21 cellular contexts compared by ENCODE assay signal in the genomic region with DNA sequence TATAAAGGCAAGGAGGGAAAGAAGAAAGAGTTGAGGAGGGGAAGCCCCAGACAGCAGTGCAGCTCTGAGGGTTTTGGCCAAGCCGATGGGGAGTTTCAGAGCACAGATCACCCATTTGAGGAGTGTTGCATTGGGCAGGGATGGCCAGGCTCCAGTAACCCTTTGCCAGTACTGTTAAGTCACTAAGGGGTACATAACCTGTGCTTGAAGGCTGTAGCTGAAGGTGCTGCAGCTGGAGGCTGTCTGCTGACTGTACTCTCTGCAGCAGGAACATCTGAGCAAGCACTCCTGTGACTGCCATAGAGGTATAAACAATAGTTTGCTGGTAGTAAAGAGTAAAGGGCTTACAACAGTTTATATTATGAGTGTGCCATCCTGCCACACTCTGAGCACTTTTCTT.
"Had no signal": no experiment of that assay in that cellular context is flagged by ENCODE, and none has a peak within 500 bp of the region (broad histone marks: within the 10 kb centered on the region; RNA-seq: fewer than 3 reads in every experiment).

No MANE protein-coding gene starts in this region.

- H3K27me3 ChIP-seq: esophagus squamous epithelium, gastroesophageal sphincter, neutrophil, right lobe of liver, uterus had no signal

- H3K27me3 Mint-ChIP-seq: dendritic cell treated with granulocyte-macrophage colony-stimulating factor and Interleukin-4, amounts not matched to agents 40 ng/mL and 50 ng/mL, for 4 days; effector memory CD8-positive, alpha-beta T cell; naive B cell; stimulated activated naive B cell treated with anti-CD40 and anti-IgM and Interleukin-4, amounts not matched to agents 10 μg/mL and 1 μg/mL and 100 μg/mL, for 72 hours; stimulated activated naive CD8-positive, alpha-beta T cell treated with anti-CD3 and anti-CD28 coated beads, Interleukin-15, amount 100 ng/mL, for 72 hours had no signal

- H3K4me1 ChIP-seq: esophagus squamous epithelium, gastroesophageal sphincter, psoas muscle, right lobe of liver, uterus had no signal

- H3K36me3 ChIP-seq: esophagus squamous epithelium, gastroesophageal sphincter, neutrophil, right lobe of liver, thoracic aorta, uterus had no signal

- H3K27ac ChIP-seq: esophagus squamous epithelium, gastroesophageal sphincter, neutrophil, psoas muscle, right lobe of liver, thoracic aorta, uterus had no signal

- H3K4me3 Mint-ChIP-seq: dendritic cell treated with granulocyte-macrophage colony-stimulating factor and Interleukin-4, amounts not matched to agents 40 ng/mL and 50 ng/mL, for 4 days; effector memory CD8-positive, alpha-beta T cell; naive B cell; nephron; stimulated activated naive B cell treated with anti-CD40 and anti-IgM and Interleukin-4, amounts not matched to agents 10 μg/mL and 1 μg/mL and 100 μg/mL, for 72 hours; stimulated activated naive CD8-positive, alpha-beta T cell treated with anti-CD3 and anti-CD28 coated beads, Interleukin-15, amount 100 ng/mL, for 72 hours; type B pancreatic cell had no signal

- H3K9me3 ChIP-seq: esophagus squamous epithelium, gastroesophageal sphincter, neutrophil, psoas muscle, right lobe of liver, thoracic aorta, uterus had no signal

- H3K4me3 ChIP-seq: esophagus squamous epithelium, gastroesophageal sphincter, psoas muscle, right lobe of liver, thoracic aorta, uterus had no signal

- H3K36me3 Mint-ChIP-seq: naive B cell; stimulated activated naive B cell treated with anti-CD40 and anti-IgM and Interleukin-4, amounts not matched to agents 10 μg/mL and 1 μg/mL and 100 μg/mL, for 72 hours; type B pancreatic cell had no signal

- H3K27ac Mint-ChIP-seq: dendritic cell treated with granulocyte-macrophage colony-stimulating factor and Interleukin-4, amounts not matched to agents 40 ng/mL and 50 ng/mL, for 4 days; effector memory CD8-positive, alpha-beta T cell; naive B cell; nephron; stimulated activated naive B cell treated with anti-CD40 and anti-IgM and Interleukin-4, amounts not matched to agents 10 μg/mL and 1 μg/mL and 100 μg/mL, for 72 hours; stimulated activated naive CD8-positive, alpha-beta T cell treated with anti-CD3 and anti-CD28 coated beads, Interleukin-15, amount 100 ng/mL, for 72 hours; type B pancreatic cell had no signal

- H3K4me1 Mint-ChIP-seq: naive B cell; stimulated activated naive B cell treated with anti-CD40 and anti-IgM and Interleukin-4, amounts not matched to agents 10 μg/mL and 1 μg/mL and 100 μg/mL, for 72 hours; stimulated activated naive CD8-positive, alpha-beta T cell treated with anti-CD3 and anti-CD28 coated beads, Interleukin-15, amount 100 ng/mL, for 72 hours had no signal

- H3K9me3 Mint-ChIP-seq: dendritic cell treated with granulocyte-macrophage colony-stimulating factor and Interleukin-4, amounts not matched to agents 40 ng/mL and 50 ng/mL, for 4 days; nephron; type B pancreatic cell had no signal

- DNase-seq: effector memory CD8-positive, alpha-beta T cell; esophagus squamous epithelium; foreskin fibroblast; glutamatergic neuron; kidney glomerular epithelial cell; mesendoderm; naive B cell; psoas muscle; retina; right lobe of liver; stimulated activated CD4-positive, alpha-beta T cell treated with anti-CD3 and anti-CD28 coated beads, Interleukin-4, amount 100 ng/mL, for 1 hour; stimulated activated CD8-positive, alpha-beta memory T cell treated with anti-CD3 and anti-CD28 coated beads, Interleukin-4, amount 100 ng/mL, for 48 hours; stimulated activated naive B cell treated with anti-CD40 and anti-IgM and Interleukin-4, amounts not matched to agents 10 μg/mL and 1 μg/mL and 100 μg/mL, for 72 hours; stimulated activated naive CD8-positive, alpha-beta T cell treated with anti-CD3 and anti-CD28 coated beads, Interleukin-15, amount 100 ng/mL, for 72 hours; uterus had no signal
